8 cellular contexts compared by ENCODE assay signal in the genomic region with DNA sequence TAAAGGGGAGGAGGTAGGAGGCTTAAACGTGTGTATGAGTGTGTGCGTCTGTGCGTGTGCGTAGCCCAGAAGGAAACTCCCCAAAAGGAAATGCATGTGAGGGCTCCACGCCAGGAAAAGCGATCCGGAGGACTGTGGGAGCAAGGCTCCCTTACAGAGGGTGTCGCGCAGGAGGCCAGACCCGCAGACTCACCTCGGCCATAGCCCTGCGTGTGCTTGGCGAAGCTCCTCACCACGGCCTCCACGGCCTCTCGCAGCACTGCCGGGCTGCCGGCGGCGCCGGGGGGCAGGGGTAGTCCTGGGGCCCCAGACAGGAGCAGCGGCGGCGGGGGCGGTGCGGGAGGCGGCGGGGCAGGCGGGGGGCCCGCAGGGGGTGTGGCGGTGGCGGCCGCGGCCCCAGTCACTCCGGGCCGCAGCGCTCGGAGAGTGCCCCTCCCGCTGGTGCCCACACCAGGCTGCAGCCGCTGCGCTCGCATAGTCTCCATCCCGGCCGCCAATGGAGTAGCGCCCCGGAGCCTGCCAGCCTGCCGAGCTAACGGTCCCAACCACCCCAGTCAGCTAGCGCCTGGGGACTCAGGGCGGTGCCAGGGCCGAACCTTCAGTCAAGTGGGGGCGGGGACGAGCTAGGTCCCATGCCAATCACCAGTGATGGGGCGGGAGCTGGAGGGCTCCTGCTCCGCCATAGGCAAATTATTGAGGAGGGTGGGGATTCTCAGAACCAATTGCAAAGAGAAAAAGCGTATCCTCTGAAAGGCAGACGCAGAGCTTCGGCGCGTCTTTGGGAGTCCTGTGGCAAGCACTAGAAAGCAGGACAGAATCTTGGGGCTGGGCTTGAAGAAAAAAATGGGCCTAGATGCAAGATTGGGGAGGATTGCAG. TPM values are rescaled to one million over a fixed set of nuclear protein-coding genes. Genes with fewer than 3 reads are reported as not detected.
DNase-seq lines count a peak whose midpoint lies in the region; ATAC-seq and TF ChIP-seq lines count a peak whose summit lies in the region.

A gene (minus strand): TSS at position 575 of the 877 bp plus-strand sequence. CDS start 90 bp downstream, at position 485.

- intact Hi-C loops in A673 (cut with micrococcal nuclease; ENCODE audit: unreplicated experiment) (loop anchor here (5.0 kb wide), 1 partner anchor 100 kb away; a partner anchor contains a TSS), breast epithelium (cut with DNase I; ENCODE audit: low total_unique reads) (no loop called here)

- TF ChIP-seq POLR2A in breast epithelium (IDR thresholded peaks at IDR 0.05), result no peak

- no peaks in the 10 kb centered on the region for H3K27me3 ChIP-seq in A673 (replicated peaks; ENCODE audit: insufficient read depth, low read depth, low read length, poor library complexity)
- no peaks in the 10 kb centered on the region for H3K27me3 ChIP-seq in breast epithelium
- H3K27me3 ChIP-seq in iPS-20b (ENCODE audit: insufficient read depth, low read length), result peaks cover 80% of the 10 kb centered on the region

- H3K4me1 ChIP-seq in A673 (ENCODE audit: insufficient read depth, low read length, poor library complexity, severe bottlenecking) (peaks cover 43% of the 10 kb centered on the region), breast epithelium (peaks cover 5 to 12% of the 10 kb centered on the region in 2 donors), iPS-20b (ENCODE audit: insufficient read depth, low read length) (peaks cover 6% of the 10 kb centered on the region; the same call in 1 of the 2 replicates)

- no TSS peak for BruUV-seq in A673 (replicated peaks; lab: Mats Ljungman, UMichigan)

- CTCF ChIA-PET in A673 (lab: Charles Lee), result interaction anchor here (0.7 to 1.2 kb wide), 3 partner anchors 20 to 65 kb away, joined by 3 to 5 read pairs (median 4); a partner anchor contains a TSS

- POLR2A ChIA-PET in A673 (lab: Charles Lee; ENCODE audit: low non-redundant PET), result interaction anchor here (0.7 kb wide), 2 partner anchors 30 to 38 kb away, joined by 4 to 6 read pairs; a partner anchor contains a TSS

- ATAC-seq in GM18870 (IDR thresholded peaks at IDR 0.05; ENCODE audit: unreplicated experiment) (peak; percentile 74), HG03135 (IDR thresholded peaks at IDR 0.05; ENCODE audit: unreplicated experiment) (peak; percentile 83)

- TF ChIP-seq CTCF in A673 (conservative IDR thresholded peaks at IDR 0.05; ENCODE audit: low read depth, low read length) (no peak), VCaP (conservative IDR thresholded peaks at IDR 0.05) (no peak), breast epithelium (IDR thresholded peaks at IDR 0.05) (no peak)

- H3K27ac ChIP-seq in A673 (ENCODE audit: low read depth, low read length, poor library complexity, severe bottlenecking), result peak within 1 kb of the TSS; percentile 90
- H3K27ac ChIP-seq in VCaP, result peak within 1 kb of the TSS; percentile 80
- peak within 1 kb of the TSS; percentile 87 to 96 for H3K27ac ChIP-seq in breast epithelium
- no peak within 1 kb of the TSS for H3K27ac ChIP-seq in iPS-20b (ENCODE audit: low read length)
- peak within 1 kb of the TSS; percentile 75 to 98 (median 89) for H3K27ac ChIP-seq in skin epidermis

- DNase-seq in A673 (ENCODE audit: low spot score), result peak; percentile 99
- DNase-seq in NCI-H2196 treated with DMSO at 0.1 percent for 48 hours (lab: John Stamatoyannopoulos, UW; ENCODE audit: unreplicated experiment), result peak; percentile 95
- DNase-seq in breast epithelium (ENCODE audit: low spot score in 2 of 2), result peak; percentile 93 to 94

- H3K4me3 ChIP-seq in A673 (ENCODE audit: low read depth, low read length, poor library complexity, severe bottlenecking) (peak within 1 kb of the TSS; percentile 69), breast epithelium (peak within 1 kb of the TSS; percentile 59 to 86 (median 83)), iPS-20b (ENCODE audit: low read length) (peak within 1 kb of the TSS; percentile 81), skin epidermis (peak within 1 kb of the TSS; percentile 59 to 83 (median 74))

- H3K9ac ChIP-seq in iPS-20b (ENCODE audit: low read depth, low read length), result peak within 1 kb of the TSS; percentile 61; the same call in 1 of the 2 replicates

- H3K36me3 ChIP-seq in A673 (ENCODE audit: insufficient read depth, low read length, poor library complexity, severe bottlenecking) (no peaks in the 10 kb centered on the region), breast epithelium (no peaks in the 10 kb centered on the region), iPS-20b (ENCODE audit: insufficient read depth, low read depth, low read length) (no peaks in the 10 kb centered on the region)

- H3K9me3 ChIP-seq in A673 (ENCODE audit: low read depth, low read length, poor library complexity, severe bottlenecking), result no peaks in the 10 kb centered on the region
- no peaks in the 10 kb centered on the region for H3K9me3 ChIP-seq in breast epithelium
- no peaks in the 10 kb centered on the region; the same call in 1 of the 2 replicates for H3K9me3 ChIP-seq in iPS-20b (ENCODE audit: insufficient read depth, low read depth, low read length)

RNA-seq across cellular contexts. Expression of the gene that starts here (rescaled TPM):
- 39.6 and 40.1 TPM in 2 replicates for total RNA-seq in A673 (2021)
- 10 to 100 TPM; 18.1 to 28.5 (median 21.8) TPM for total RNA-seq in breast epithelium
